In genomic region chr15:40958146-40958545, GRCh38 we compare ENCODE assay signal across 18 cellular contexts. TPM values are rescaled to one million over a fixed set of nuclear protein-coding genes. Genes with fewer than 3 reads are reported as not detected.
DNase-seq lines count a peak whose midpoint lies in the region; ATAC-seq and TF ChIP-seq lines count a peak whose summit lies in the region.
"Had no signal": no experiment of that assay in that cellular context is flagged by ENCODE, and none has a peak within 500 bp of the region (broad histone marks: within the 10 kb centered on the region; RNA-seq: fewer than 3 reads in every experiment).

No MANE protein-coding gene starts in this region.

- H3K4me1 ChIP-seq in HAP-1 = peaks cover 10% of the 10 kb centered on the region; the same call in 1 of the 2 replicates

- no peaks in the 10 kb centered on the region for H3K27me3 ChIP-seq in HAP-1 (ENCODE audit: low read depth)
- H3K27me3 ChIP-seq: upper lobe of left lung had no signal

- H3K4me1 Mint-ChIP-seq in activated T-cell treated with anti-CD3 and anti-CD28 coated beads, Interleukin-2, amount 50 U/mL, for 24 hours (ENCODE audit: low read depth) = peaks cover 23% of the 10 kb centered on the region
- peaks cover 37% of the 10 kb centered on the region for H3K4me1 Mint-ChIP-seq in stimulated activated effector memory CD8-positive, alpha-beta T cell treated with anti-CD3 and anti-CD28 coated beads, Interleukin-12 subunit alpha, Interleukin-12 subunit beta, amount 100 ng/mL, for 72 hours
- peaks cover 28% of the 10 kb centered on the region for H3K4me1 Mint-ChIP-seq in type B pancreatic cell (ENCODE audit: unreplicated experiment)

- H3K9me3 ChIP-seq in SK-N-MC (ENCODE audit: low read depth, low read length) (no peaks in the 10 kb centered on the region), HAP-1 (no peaks in the 10 kb centered on the region)
- H3K9me3 ChIP-seq: A549, mucosa of descending colon, upper lobe of left lung had no signal

- H3K9me3 Mint-ChIP-seq in activated T-cell treated with anti-CD3 and anti-CD28 coated beads, Interleukin-2, amount 50 U/mL, for 24 hours = no peaks in the 10 kb centered on the region
- no peaks in the 10 kb centered on the region for H3K9me3 Mint-ChIP-seq in stimulated activated effector memory CD8-positive, alpha-beta T cell treated with anti-CD3 and anti-CD28 coated beads, Interleukin-12 subunit alpha, Interleukin-12 subunit beta, amount 100 ng/mL, for 72 hours
- no peaks in the 10 kb centered on the region for H3K9me3 Mint-ChIP-seq in type B pancreatic cell
- H3K9me3 Mint-ChIP-seq: activated CD4-positive, alpha-beta memory T cell treated with anti-CD3 and anti-CD28 coated beads for 36 hours; CD4-positive, CD25-positive, alpha-beta regulatory T cell had no signal

- H3K27me3 Mint-ChIP-seq in activated T-cell treated with anti-CD3 and anti-CD28 coated beads, Interleukin-2, amount 50 U/mL, for 24 hours = no peaks in the 10 kb centered on the region
- peaks cover 7% of the 10 kb centered on the region for H3K27me3 Mint-ChIP-seq in type B pancreatic cell
- H3K27me3 Mint-ChIP-seq: activated CD4-positive, alpha-beta memory T cell treated with anti-CD3 and anti-CD28 coated beads for 36 hours had no signal

- no peak overlapping the region for H3K4me3 Mint-ChIP-seq in activated T-cell treated with anti-CD3 and anti-CD28 coated beads, Interleukin-2, amount 50 U/mL, for 24 hours
- no peak overlapping the region for H3K4me3 Mint-ChIP-seq in stimulated activated effector memory CD8-positive, alpha-beta T cell treated with anti-CD3 and anti-CD28 coated beads, Interleukin-12 subunit alpha, Interleukin-12 subunit beta, amount 100 ng/mL, for 72 hours
- H3K4me3 Mint-ChIP-seq in type B pancreatic cell = no peak overlapping the region
- H3K4me3 Mint-ChIP-seq: activated CD4-positive, alpha-beta memory T cell treated with anti-CD3 and anti-CD28 coated beads for 36 hours had no signal

- no peak for DNase-seq in activated T-cell treated with anti-CD3 and anti-CD28 coated beads, Interleukin-2, amount 50 U/mL, for 24 hours
- no peak for DNase-seq in activated T-cell treated with anti-CD3 and anti-CD28 coated beads for 4 hours
- DNase-seq in SK-N-MC (ENCODE audit: low read depth, low spot score) = no peak
- peak; percentile 50 for DNase-seq in left kidney (ENCODE audit: low read depth, low spot score)
- peak in 1 of 2 donors; percentile 52 for DNase-seq in stimulated activated effector memory CD8-positive, alpha-beta T cell treated with anti-CD3 and anti-CD28 coated beads, Interleukin-12 subunit alpha, Interleukin-12 subunit beta, amount 100 ng/mL, for 72 hours (ENCODE audit: low spot score in 2 of 2)
- DNase-seq in type B pancreatic cell (ENCODE audit: extremely low spot score, unreplicated experiment) = no peak
- DNase-seq in HAP-1 (ENCODE audit: low spot score in 2 of 2) = no peak
- DNase-seq: activated CD4-positive, alpha-beta memory T cell treated with anti-CD3 and anti-CD28 coated beads for 36 hours; CD4-positive, CD25-positive, alpha-beta regulatory T cell; cerebellar nuclear complex; DND-41; GOT3; upper lobe of left lung had no signal

- in situ Hi-C loops in HAP-1 (cut with MboI; ENCODE audit: low sequenced_read_pairs) = no loop called here

- peak overlapping the region; percentile 36; the same call in 1 of the 2 replicates for H3K27ac ChIP-seq in SK-N-MC
- H3K27ac ChIP-seq: A549, upper lobe of left lung had no signal

- H3K9ac ChIP-seq in SK-N-MC (ENCODE audit: insufficient read length) = no peak overlapping the region

- H3K4me3 ChIP-seq in SK-N-MC (no peak overlapping the region), HAP-1 (no peak overlapping the region)
- H3K4me3 ChIP-seq: A549, mucosa of descending colon, smooth muscle cell, upper lobe of left lung had no signal

- H3K36me3 Mint-ChIP-seq in activated T-cell treated with anti-CD3 and anti-CD28 coated beads, Interleukin-2, amount 50 U/mL, for 24 hours (ENCODE audit: low read depth) = peaks cover 42% of the 10 kb centered on the region
- peaks cover 52% of the 10 kb centered on the region for H3K36me3 Mint-ChIP-seq in stimulated activated effector memory CD8-positive, alpha-beta T cell treated with anti-CD3 and anti-CD28 coated beads, Interleukin-12 subunit alpha, Interleukin-12 subunit beta, amount 100 ng/mL, for 72 hours
- no peaks in the 10 kb centered on the region for H3K36me3 Mint-ChIP-seq in type B pancreatic cell
- H3K36me3 Mint-ChIP-seq: CD4-positive, CD25-positive, alpha-beta regulatory T cell had no signal

- no peak for ATAC-seq in stimulated activated effector memory CD8-positive, alpha-beta T cell treated with anti-CD3 and anti-CD28 coated beads, Interleukin-12 subunit alpha, Interleukin-12 subunit beta, amount 100 ng/mL, for 72 hours
- no peak for ATAC-seq in HG02798 (IDR thresholded peaks at IDR 0.05; ENCODE audit: poor library complexity, unreplicated experiment)
- ATAC-seq: A549 had no signal

- peak overlapping the region; percentile 18 for H3K27ac Mint-ChIP-seq in activated T-cell treated with anti-CD3 and anti-CD28 coated beads, Interleukin-2, amount 50 U/mL, for 24 hours
- H3K27ac Mint-ChIP-seq in stimulated activated effector memory CD8-positive, alpha-beta T cell treated with anti-CD3 and anti-CD28 coated beads, Interleukin-12 subunit alpha, Interleukin-12 subunit beta, amount 100 ng/mL, for 72 hours = peak overlapping the region; percentile 46
- H3K27ac Mint-ChIP-seq in type B pancreatic cell = no peak overlapping the region
- H3K27ac Mint-ChIP-seq: activated CD4-positive, alpha-beta memory T cell treated with anti-CD3 and anti-CD28 coated beads for 36 hours had no signal

- no peak for TF ChIP-seq CTCF in type B pancreatic cell (conservative IDR thresholded peaks at IDR 0.05)

- H3K36me3 ChIP-seq in SK-N-MC (ENCODE audit: insufficient read depth, low read length) = peaks cover 32% of the 10 kb centered on the region; the same call in 1 of the 2 replicates
- H3K36me3 ChIP-seq in HAP-1 (replicated peaks) = peaks cover 26% of the 10 kb centered on the region

RNA-seq across cellular contexts. Expression of gene CHAC1, which starts 4.9 kb away (rescaled TPM):
- 7.8 and 12.9 TPM in 2 replicates for total RNA-seq in type B pancreatic cell (ENCODE audit: low replicate concordance)

RNA-seq across cellular contexts. Expression of gene DLL4, which starts 29.0 kb away (rescaled TPM):
- total RNA-seq in type B pancreatic cell (ENCODE audit: low replicate concordance) = 2.9 and 5.9 TPM in 2 replicates
- total RNA-seq: activated CD4-positive, alpha-beta memory T cell treated with anti-CD3 and anti-CD28 coated beads for 36 hours; CD4-positive, CD25-positive, alpha-beta regulatory T cell; osteoblast; smooth muscle cell had no signal
